Comparison of ENCODE assay signal across 9 cellular contexts in genomic region chr12:22275847-22276246, GRCh38.
A peak's percentile ranks its signal among the peaks of the same experiment; 100 is the strongest.
DNase-seq lines count a peak whose midpoint lies in the region; ATAC-seq and TF ChIP-seq lines count a peak whose summit lies in the region.
"Had no signal": no experiment of that assay in that cellular context is flagged by ENCODE, and none has a peak within 500 bp of the region (broad histone marks: within the 10 kb centered on the region; RNA-seq: fewer than 3 reads in every experiment).

No MANE protein-coding gene starts in this region.

- no peak for TF ChIP-seq CTCF in GM20000 (IDR thresholded peaks at IDR 0.05; ENCODE audit: extremely low read depth, missing control alignments)

- ATAC-seq in HG03196 (IDR thresholded peaks at IDR 0.05; ENCODE audit: unreplicated experiment): no peak
- no peak for ATAC-seq in GM18511 (IDR thresholded peaks at IDR 0.05; ENCODE audit: unreplicated experiment)
- ATAC-seq: activated naive CD8-positive, alpha-beta T cell treated with anti-CD3 and anti-CD28 coated beads, Interleukin-2, amount 50 U/mL, for 24 hours had no signal

- DNase-seq in C1 segment of cervical spinal cord (lab: John Stamatoyannopoulos, UW) (peak in 8 of 14 donors; percentile 15 to 81 (median 22)), T1000 (lab: John Stamatoyannopoulos, UW) (peak; percentile 91), foreskin melanocyte (peak; percentile 88), pons (ENCODE audit: low spot score) (peak; percentile 34), hippocampal formation (lab: John Stamatoyannopoulos, UW) (no peak), GM20000 (ENCODE audit: low spot score) (no peak)
- DNase-seq: activated naive CD8-positive, alpha-beta T cell treated with anti-CD3 and anti-CD28 coated beads, Interleukin-2, amount 50 U/mL, for 24 hours had no signal

Comparison
In these comparisons a context has a peak if more than half of its experiments do, and no peak if none do; other contexts are left out.
1. DNase-seq: peak in C1 segment of cervical spinal cord (8 of 14), T1000 (single experiment), foreskin melanocyte (single experiment) and pons (single experiment); none in hippocampal formation (0 of 2) and GM20000 (single experiment).